Comparison of ENCODE assay signal across 1 cellular context in genomic region chr4:129093173-129093974, GRCh38.
TF ChIP-seq lines count a peak whose summit lies in the region.

Gene SCLT1, minus strand, starts transcription at chr4:129093539. Its CDS starts 436 bp downstream, at chr4:129093103.

TF ChIP-seq in K562, 482 proteins besides CTCF, POLR2A, EP300 and RAD21 (continued from another document and continues in another):
- TF ChIP-seq ARID4B (CRISPR knock-in tag; IDR thresholded peaks at IDR 0.05): peak; percentile 72; the same call in 1 of the 2 replicates
- TF ChIP-seq PHB2 (IDR thresholded peaks at IDR 0.05; ENCODE audit: low read depth): no peak
- no peak for TF ChIP-seq NFATC3 (IDR thresholded peaks at IDR 0.05)
- no peak for TF ChIP-seq ZNF347 (CRISPR knock-in tag; IDR thresholded peaks at IDR 0.05; ENCODE audit: low read depth)
- 0 out of 2 replicates have a peak, but pooled peaks have one; percentile 23 for TF ChIP-seq ZBTB17 (CRISPR knock-in tag; IDR thresholded peaks at IDR 0.05)
- peak; percentile 88 for TF ChIP-seq GABPB1 (CRISPR knock-in tag; IDR thresholded peaks at IDR 0.05)
- TF ChIP-seq CBX5 (IDR thresholded peaks at IDR 0.05; ENCODE audit: borderline replicate concordance, low read depth): no peak
- TF ChIP-seq ZNF586 (CRISPR knock-in tag; conservative IDR thresholded peaks at IDR 0.05): no peak
- no peak for TF ChIP-seq ZNF507 (tag; conservative IDR thresholded peaks at IDR 0.05)
- no peak for TF ChIP-seq RFX7 (CRISPR knock-in tag; IDR thresholded peaks at IDR 0.05)
- peak; percentile 78 for TF ChIP-seq TAF1 (IDR thresholded peaks at IDR 0.05; ENCODE audit: control insufficient read depth, extremely low read depth, insufficient read depth, low read length, severe bottlenecking)
- peak; percentile 87 for TF ChIP-seq TAF9B (IDR thresholded peaks at IDR 0.05; ENCODE audit: partially characterized antibody)
- TF ChIP-seq ZNF668 (CRISPR knock-in tag; IDR thresholded peaks at IDR 0.05): no peak
- no peak for TF ChIP-seq TEAD2 (tag; IDR thresholded peaks at IDR 0.05)
- no peak for TF ChIP-seq ARID3B (CRISPR knock-in tag; IDR thresholded peaks at IDR 0.05; ENCODE audit: borderline replicate concordance)
- TF ChIP-seq HDAC8 (tag; IDR thresholded peaks at IDR 0.05): no peak
- no peak for TF ChIP-seq KDM1A (IDR thresholded peaks at IDR 0.05)
- no peak for TF ChIP-seq KHSRP (IDR thresholded peaks at IDR 0.05)
- TF ChIP-seq SMARCE1 (IDR thresholded peaks at IDR 0.05): peak; percentile 35; the same call in 1 of the 2 replicates
- TF ChIP-seq ZNF592 (IDR thresholded peaks at IDR 0.05): peak; percentile 41; the same call in 1 of the 2 replicates
- TF ChIP-seq ZNF316 (IDR thresholded peaks at IDR 0.05): no peak
- peak; percentile 82 for TF ChIP-seq EGR1 (conservative IDR thresholded peaks at IDR 0.05)
- peak; percentile 99 for TF ChIP-seq FOXM1 (IDR thresholded peaks at IDR 0.05; ENCODE audit: low read depth)
- peak; percentile 98; the same call in 1 of the 2 replicates for TF ChIP-seq FOXM1 (CRISPR knock-in tag; IDR thresholded peaks at IDR 0.05; ENCODE audit: low read depth)
- TF ChIP-seq POLR2H (tag; IDR thresholded peaks at IDR 0.05; ENCODE audit: low read depth): peak; percentile 81
- peak; percentile 72 to 88 for TF ChIP-seq MLLT1 (IDR thresholded peaks at IDR 0.05)
- TF ChIP-seq THRB (CRISPR knock-in tag; conservative IDR thresholded peaks at IDR 0.05): no peak
- TF ChIP-seq GMEB1 (CRISPR knock-in tag; IDR thresholded peaks at IDR 0.05): peak; percentile 98
- peak; percentile 52 for TF ChIP-seq FIP1L1 (IDR thresholded peaks at IDR 0.05; ENCODE audit: low read depth, low read length, poor library complexity, severe bottlenecking)
- no peak for TF ChIP-seq ZBTB5 (IDR thresholded peaks at IDR 0.05)
- no peak for TF ChIP-seq ZNF24 (IDR thresholded peaks at IDR 0.05)
- TF ChIP-seq HDAC3 (IDR thresholded peaks at IDR 0.05; ENCODE audit: borderline replicate concordance, partially characterized antibody): no peak
